Comparison of ENCODE assay signal across 18 cellular contexts in genomic region chr5:115594343-115595047, GRCh38.
"Had no signal": no experiment of that assay in that cellular context is flagged by ENCODE, and none has a peak within 500 bp of the region (broad histone marks: within the 10 kb centered on the region; RNA-seq: fewer than 3 reads in every experiment).

No MANE protein-coding gene starts in this region.

- H3K4me3 Mint-ChIP-seq: activated CD8-positive, alpha-beta memory T cell treated with anti-CD3 and anti-CD28 coated beads, Interleukin-2, amount 10 ng/mL, durations not matched to agents 7 days and 5 days; activated naive CD8-positive, alpha-beta T cell; activated T-cell treated with anti-CD3 and anti-CD28 coated beads, Interleukin-2, amount 50 U/mL, for 24 hours; natural killer cell; stimulated activated naive B cell treated with anti-CD40 and anti-IgM and Interleukin-4, amounts not matched to agents 10 μg/mL and 1 μg/mL and 100 μg/mL, for 72 hours had no signal

- H3K27me3 ChIP-seq: breast epithelium, right lobe of liver had no signal

- H3K4me1 ChIP-seq: breast epithelium, right lobe of liver had no signal

- H3K36me3 ChIP-seq: breast epithelium, lower lobe of right lung, right lobe of liver had no signal

- ATAC-seq: activated CD8-positive, alpha-beta memory T cell treated with anti-CD3 and anti-CD28 coated beads, Interleukin-2, amount 10 ng/mL, durations not matched to agents 7 days and 5 days; left cardiac atrium; lower lobe of right lung; natural killer cell; right lobe of liver; stimulated activated naive B cell treated with anti-CD40 and anti-IgM and Interleukin-4, amounts not matched to agents 10 μg/mL and 1 μg/mL and 100 μg/mL, for 72 hours had no signal

- H3K4me3 ChIP-seq: breast epithelium, lower lobe of right lung, right lobe of liver had no signal

- H3K27ac ChIP-seq: breast epithelium, epithelial cell of prostate, lower lobe of right lung, right lobe of liver had no signal

- H3K27ac Mint-ChIP-seq: activated CD8-positive, alpha-beta memory T cell treated with anti-CD3 and anti-CD28 coated beads, Interleukin-2, amount 10 ng/mL, durations not matched to agents 7 days and 5 days; activated naive CD8-positive, alpha-beta T cell; activated T-cell treated with anti-CD3 and anti-CD28 coated beads, Interleukin-2, amount 50 U/mL, for 24 hours; natural killer cell; progenitor cell of endocrine pancreas; stimulated activated naive B cell treated with anti-CD40 and anti-IgM and Interleukin-4, amounts not matched to agents 10 μg/mL and 1 μg/mL and 100 μg/mL, for 72 hours had no signal

- H3K36me3 Mint-ChIP-seq: natural killer cell had no signal

- H3K27me3 Mint-ChIP-seq: activated naive CD8-positive, alpha-beta T cell; activated T-cell treated with anti-CD3 and anti-CD28 coated beads, Interleukin-2, amount 50 U/mL, for 24 hours; progenitor cell of endocrine pancreas; stimulated activated naive B cell treated with anti-CD40 and anti-IgM and Interleukin-4, amounts not matched to agents 10 μg/mL and 1 μg/mL and 100 μg/mL, for 72 hours had no signal

- DNase-seq: activated CD4-positive, alpha-beta T cell treated with anti-CD3 and anti-CD28 coated beads, Interleukin-2, amount 50 U/mL, for 4 hours; activated CD8-positive, alpha-beta memory T cell treated with anti-CD3 and anti-CD28 coated beads, Interleukin-2, amount 10 ng/mL, durations not matched to agents 7 days and 5 days; activated effector memory CD4-positive, alpha-beta T cell treated with Interleukin-2 at 50 U/mL for 16 hours; activated T-cell treated with anti-CD3 and anti-CD28 coated beads, Interleukin-2, amount 50 U/mL, for 24 hours; glutamatergic neuron; left cardiac atrium; lower lobe of right lung; natural killer cell; nucleus accumbens; right lobe of liver; stimulated activated CD4-positive, alpha-beta T cell treated with anti-CD3 and anti-CD28 coated beads, Interleukin-2, amount 100 ng/mL, for 24 hours; stimulated activated naive B cell treated with anti-CD40 and anti-IgM and Interleukin-4, amounts not matched to agents 10 μg/mL and 1 μg/mL and 100 μg/mL, for 72 hours; T-helper 2 cell; trophoblast cell had no signal

- H3K9me3 Mint-ChIP-seq: activated T-cell treated with anti-CD3 and anti-CD28 coated beads, Interleukin-2, amount 50 U/mL, for 24 hours; natural killer cell; stimulated activated naive B cell treated with anti-CD40 and anti-IgM and Interleukin-4, amounts not matched to agents 10 μg/mL and 1 μg/mL and 100 μg/mL, for 72 hours had no signal

- H3K9me3 ChIP-seq: breast epithelium, lower lobe of right lung, right lobe of liver had no signal
